Comparison of ENCODE assay signal across 21 cellular contexts in genomic region chr3:117751691-117752090, GRCh38.
"Had no signal": no experiment of that assay in that cellular context is flagged by ENCODE, and none has a peak within 500 bp of the region (broad histone marks: within the 10 kb centered on the region; RNA-seq: fewer than 3 reads in every experiment).

No MANE protein-coding gene starts in this region.

- H3K27ac ChIP-seq: adrenal gland, epithelial cell of prostate, left lung, neutrophil, tibial nerve, uterus, WERI-Rb-1 had no signal

- DNase-seq: activated CD4-positive, alpha-beta T cell treated with anti-CD3 and anti-CD28 coated beads for 1 hour; activated CD4-positive, alpha-beta T cell treated with anti-CD3 and anti-CD28 coated beads, Interleukin-2, amount 50 U/mL, for 48 hours; activated gamma-delta T cell treated with Interleukin-2 at 50 U/mL for 16 hours; activated T-cell treated with anti-CD3 and anti-CD28 coated beads for 4 hours; adrenal gland; foreskin fibroblast; glutamatergic neuron; kidney; left lung; naive thymus-derived CD4-positive, alpha-beta T cell; stimulated activated CD4-positive, alpha-beta T cell treated with anti-CD3 and anti-CD28 coated beads, Interleukin-12 subunit alpha, Interleukin-12 subunit beta, amount 100 ng/mL, for 4 hours; stimulated activated CD4-positive, alpha-beta T cell treated with anti-CD3 and anti-CD28 coated beads, Interleukin-1b, Interleukin-23, amount 100 ng/mL, for 48 hours; stimulated activated CD8-positive, alpha-beta memory T cell treated with anti-CD3 and anti-CD28 coated beads, Interleukin-4, amount 100 ng/mL, for 48 hours; stimulated activated naive CD4-positive, alpha-beta T cell; uterus; WERI-Rb-1 had no signal

- H3K4me3 Mint-ChIP-seq: activated T-helper 1 cell treated with anti-CD3 and anti-CD28 coated beads, Interleukin-12 subunit alpha, Interleukin-12 subunit beta, Interleukin-2, Interleukin-4 antibody, amounts not matched to agents 30 ng/mL and 10 ng/mL and 1 ng/mL, durations not matched to agents 14 hours and 24 hours and 36 hours; naive thymus-derived CD4-positive, alpha-beta T cell had no signal

- H3K27ac Mint-ChIP-seq: activated naive CD4-positive, alpha-beta T cell treated with anti-CD3 and anti-CD28 coated beads, Interleukin-2, amount 50 U/mL, for 72 hours; activated T-helper 1 cell treated with anti-CD3 and anti-CD28 coated beads, Interleukin-12 subunit alpha, Interleukin-12 subunit beta, Interleukin-2, Interleukin-4 antibody, amounts not matched to agents 30 ng/mL and 10 ng/mL and 1 ng/mL, durations not matched to agents 14 hours and 24 hours and 36 hours; naive thymus-derived CD4-positive, alpha-beta T cell had no signal

- H3K4me1 Mint-ChIP-seq: naive thymus-derived CD4-positive, alpha-beta T cell had no signal

- ATAC-seq: activated naive CD4-positive, alpha-beta T cell treated with anti-CD3 and anti-CD28 coated beads, Interleukin-2, amount 50 U/mL, for 72 hours; left lung; naive thymus-derived CD4-positive, alpha-beta T cell had no signal

- H3K27me3 Mint-ChIP-seq: naive thymus-derived CD4-positive, alpha-beta T cell had no signal

- H3K36me3 Mint-ChIP-seq: activated naive CD4-positive, alpha-beta T cell treated with anti-CD3 and anti-CD28 coated beads, Interleukin-2, amount 50 U/mL, for 72 hours; naive thymus-derived CD4-positive, alpha-beta T cell had no signal
